35 cellular contexts compared by ENCODE assay signal in genomic region chr4:106092361-106093040, GRCh38.
"Had no signal": no experiment of that assay in that cellular context is flagged by ENCODE, and none has a peak within 500 bp of the region (broad histone marks: within the 10 kb centered on the region; RNA-seq: fewer than 3 reads in every experiment).

No MANE protein-coding gene starts in this region.

- H3K4me3 ChIP-seq: MG63 had no signal

- H3K9ac ChIP-seq: KMS-11 had no signal

- H3K36me3 ChIP-seq: MG63 had no signal

- DNase-seq: Karpas-422, Kasumi-1, KBM-7, KG1, MG63, MM.1S, MV-4-11, NCI-H1048, NCI-H1092, NCI-H1092 treated with DMSO at 0.1 percent for 48 hours, NCI-H1105, NCI-H1105 treated with DMSO at 0.1 percent for 48 hours, NCI-H1417, NCI-H1417 treated with DMSO at 0.1 percent for 48 hours, NCI-H1436, NCI-H1436 treated with DMSO at 0.1 percent for 48 hours, NCI-H146, NCI-H1694, NCI-H1694 treated with DMSO at 0.1 percent for 48 hours, NCI-H187, NCI-H187 treated with DMSO at 0.1 percent for 48 hours, NCI-H1930, NCI-H2029, NCI-H2029 treated with DMSO at 0.1 percent for 48 hours, NCI-H2081, NCI-H2081 treated with DMSO at 0.1 percent for 48 hours, NCI-H2107, NCI-H2171, NCI-H2171 treated with DMSO at 0.1 percent for 48 hours, NCI-H2227 treated with DMSO at 0.1 percent for 48 hours, NCI-H226, NCI-H345, NCI-H446, NCI-H446 treated with DMSO at 0.1 percent for 48 hours had no signal

- H3K27ac ChIP-seq: KMS-11 had no signal
